23 cellular contexts compared by ENCODE assay signal in the genomic region with DNA sequence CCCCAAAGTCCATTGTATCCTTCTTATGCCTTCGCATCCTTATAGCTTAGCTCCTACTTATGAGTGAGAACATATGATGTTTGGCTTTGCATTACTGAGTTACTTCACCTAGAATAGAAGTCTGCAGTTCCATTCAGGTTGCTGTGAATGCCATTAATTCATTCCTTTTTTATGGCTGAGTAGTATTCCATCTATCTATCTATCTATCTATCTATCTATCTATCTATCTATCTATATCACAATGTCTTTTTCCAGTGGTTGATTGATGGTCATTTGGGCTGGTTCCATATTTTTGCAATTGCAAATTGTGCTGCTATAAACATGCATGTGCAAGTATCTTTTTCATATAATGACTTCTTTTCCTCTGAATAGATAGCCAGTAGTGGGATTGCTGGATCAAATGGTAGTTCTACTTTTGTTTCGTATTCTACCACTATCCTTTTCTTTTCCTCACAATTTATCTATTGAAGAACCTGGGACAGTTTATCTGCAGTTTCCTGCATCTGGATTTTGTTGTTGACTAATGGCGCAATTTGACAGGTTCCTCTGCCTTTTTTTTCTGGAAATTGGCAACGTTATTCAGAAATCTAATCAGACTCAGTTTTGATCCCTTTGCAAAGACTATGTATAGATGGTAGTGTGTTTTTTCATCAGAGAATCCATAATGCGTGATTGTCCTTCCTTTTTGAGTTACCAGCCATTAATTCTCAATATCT.
"Had no signal": no experiment of that assay in that cellular context is flagged by ENCODE, and none has a peak within 500 bp of the region (broad histone marks: within the 10 kb centered on the region; RNA-seq: fewer than 3 reads in every experiment).

No MANE protein-coding gene starts in this region.

- H3K4me1 ChIP-seq: colonic mucosa, esophagus muscularis mucosa, gastrocnemius medialis, heart right ventricle, left ventricle myocardium inferior, lower lobe of right lung had no signal

- H3K4me3 Mint-ChIP-seq: dendritic cell treated with granulocyte-macrophage colony-stimulating factor and Interleukin-4, amounts not matched to agents 40 ng/mL and 50 ng/mL, for 4 days; effector memory CD8-positive, alpha-beta T cell; mesothelial cell of epicardium; naive B cell had no signal

- H3K36me3 ChIP-seq: colonic mucosa, esophagus muscularis mucosa, gastrocnemius medialis, heart right ventricle, left ventricle myocardium inferior, lower lobe of right lung had no signal

- H3K4me1 Mint-ChIP-seq: naive B cell had no signal

- H3K27me3 ChIP-seq: colonic mucosa, esophagus muscularis mucosa, gastrocnemius medialis, heart right ventricle had no signal

- DNase-seq: colonic mucosa; cortex of kidney; effector CD8-positive, alpha-beta T cell; effector memory CD8-positive, alpha-beta T cell; foreskin fibroblast; foreskin melanocyte; gastrocnemius medialis; glutamatergic neuron; head of caudate nucleus; heart right ventricle; hippocampal formation; left cardiac atrium; left ventricle myocardium inferior; lower lobe of right lung; mesenchymal stem cell; mucosa of descending colon; naive B cell had no signal

- H3K9me3 Mint-ChIP-seq: dendritic cell treated with granulocyte-macrophage colony-stimulating factor and Interleukin-4, amounts not matched to agents 40 ng/mL and 50 ng/mL, for 4 days; effector memory CD8-positive, alpha-beta T cell had no signal

- H3K27me3 Mint-ChIP-seq: effector memory CD8-positive, alpha-beta T cell had no signal

- H3K4me3 ChIP-seq: colonic mucosa, esophagus muscularis mucosa, gastrocnemius medialis, heart right ventricle, left ventricle myocardium inferior, lower lobe of right lung, mucosa of descending colon had no signal

- H3K9me3 ChIP-seq: colonic mucosa, esophagus muscularis mucosa, gastrocnemius medialis, heart right ventricle, left ventricle myocardium inferior, lower lobe of right lung, mucosa of descending colon had no signal

- H3K27ac Mint-ChIP-seq: dendritic cell treated with granulocyte-macrophage colony-stimulating factor and Interleukin-4, amounts not matched to agents 40 ng/mL and 50 ng/mL, for 4 days; effector memory CD8-positive, alpha-beta T cell; mesothelial cell of epicardium; naive B cell had no signal

- H3K36me3 Mint-ChIP-seq: naive B cell had no signal

- FAIRE-seq: endothelial cell of umbilical vein, islet of Langerhans, keratinocyte had no signal

- ATAC-seq: effector memory CD8-positive, alpha-beta T cell; gastrocnemius medialis; heart right ventricle; left cardiac atrium; lower lobe of right lung; mucosa of descending colon had no signal

- H3K27ac ChIP-seq: colonic mucosa, esophagus muscularis mucosa, gastrocnemius medialis, heart right ventricle, left ventricle myocardium inferior, lower lobe of right lung had no signal
